ENCODE assay signal across 15 cellular contexts in genomic region chr5:82405166-82405565, GRCh38.
DNase-seq lines count a peak whose midpoint lies in the region; ATAC-seq, FAIRE-seq and TF ChIP-seq lines count a peak whose summit lies in the region.
"Had no signal": no experiment of that assay in that cellular context is flagged by ENCODE, and none has a peak within 500 bp of the region (broad histone marks: within the 10 kb centered on the region; RNA-seq: fewer than 3 reads in every experiment).

No MANE protein-coding gene starts in this region.

- no peaks in the 10 kb centered on the region for H3K27me3 Mint-ChIP-seq in activated T-cell treated with anti-CD3 and anti-CD28 coated beads, Interleukin-2, amount 50 U/mL, for 24 hours

- H3K9ac ChIP-seq in smooth muscle cell (ENCODE audit: low read depth): peak overlapping the region; percentile 86

- H3K4me1 Mint-ChIP-seq in activated T-cell treated with anti-CD3 and anti-CD28 coated beads, Interleukin-2, amount 50 U/mL, for 24 hours (ENCODE audit: low read depth): no peaks in the 10 kb centered on the region

- FAIRE-seq in H54 (lab: Jason Lieb, UNC) (peak; percentile 84), GM12891 (lab: Jason Lieb, UNC) (no peak)

- no peak overlapping the region for H2AFZ ChIP-seq in smooth muscle cell (ENCODE audit: low read depth)

- peak overlapping the region; percentile 13 for H3K4me2 ChIP-seq in smooth muscle cell

- no peaks in the 10 kb centered on the region for H3K36me3 ChIP-seq in smooth muscle cell (ENCODE audit: low read depth)
- H3K36me3 ChIP-seq: SJCRH30 had no signal

- H4K20me1 ChIP-seq in smooth muscle cell (ENCODE audit: low read depth): no peaks in the 10 kb centered on the region

- H3K27ac ChIP-seq in smooth muscle cell (ENCODE audit: low read depth): peak overlapping the region; percentile 98
- H3K27ac ChIP-seq: SJCRH30 had no signal

- H3F3A ChIP-seq in smooth muscle cell (ENCODE audit: low read depth): no peaks in the 10 kb centered on the region

- peaks cover 8% of the 10 kb centered on the region for H3K9me3 Mint-ChIP-seq in activated T-cell treated with anti-CD3 and anti-CD28 coated beads, Interleukin-2, amount 50 U/mL, for 24 hours

- no peaks in the 10 kb centered on the region for H3K27me3 ChIP-seq in smooth muscle cell (ENCODE audit: low read depth)
- H3K27me3 ChIP-seq: SJCRH30 had no signal

- H3K27ac Mint-ChIP-seq in activated T-cell treated with anti-CD3 and anti-CD28 coated beads, Interleukin-2, amount 50 U/mL, for 24 hours: no peak overlapping the region

- no peaks in the 10 kb centered on the region for H3K79me2 ChIP-seq in smooth muscle cell (ENCODE audit: low read depth)

- peaks cover 9% of the 10 kb centered on the region for H3K9me3 ChIP-seq in smooth muscle cell (replicated peaks; ENCODE audit: low read depth)

- H3K4me3 Mint-ChIP-seq in activated T-cell treated with anti-CD3 and anti-CD28 coated beads, Interleukin-2, amount 50 U/mL, for 24 hours: no peak overlapping the region

- TF ChIP-seq CTCF in WI38 (IDR thresholded peaks at IDR 0.05; ENCODE audit: low read depth, low read length): no peak
- TF ChIP-seq CTCF in fibroblast of mammary gland (conservative IDR thresholded peaks at IDR 0.05; ENCODE audit: control insufficient read depth, insufficient read depth, low read depth, low read length): no peak
- no peak for TF ChIP-seq CTCF in smooth muscle cell (IDR thresholded peaks at IDR 0.05; ENCODE audit: borderline replicate concordance, insufficient read depth, poor library complexity, severe bottlenecking)

- H3K4me1 ChIP-seq in smooth muscle cell (ENCODE audit: low read depth): peaks cover 4% of the 10 kb centered on the region
- H3K4me1 ChIP-seq: Caco-2, SJCRH30 had no signal

- peak overlapping the region; percentile 20 for H3K4me3 ChIP-seq in WI38 (ENCODE audit: low read depth, low read length)
- H3K4me3 ChIP-seq in fibroblast of mammary gland (ENCODE audit: control insufficient read depth, low read depth, low read length): no peak overlapping the region
- no peak overlapping the region for H3K4me3 ChIP-seq in smooth muscle cell
- H3K4me3 ChIP-seq: mucosa of descending colon had no signal

- DNase-seq in H54 (ENCODE audit: insufficient read length, low spot score) (no peak), fibroblast of mammary gland (ENCODE audit: low read depth) (peak; percentile 80), smooth muscle cell (lab: John Stamatoyannopoulos, UW; ENCODE audit: unreplicated experiment) (no peak), GM12891 (ENCODE audit: insufficient read length, low spot score) (no peak)
- DNase-seq in activated effector memory CD4-positive, alpha-beta T cell treated with anti-CD3 and anti-CD28 coated beads, Interleukin-2, amount 50 U/mL, for 16 hours: no peak
- no peak for DNase-seq in activated T-cell treated with anti-CD3 and anti-CD28 coated beads, Interleukin-2, amount 50 U/mL, for 24 hours
- DNase-seq: activated CD8-positive, alpha-beta memory T cell treated with anti-CD3 and anti-CD28 coated beads, Interleukin-2, amount 50 U/mL, for 4 hours; Caco-2; GOT3; mucosa of descending colon; NCI-H1417 treated with DMSO at 0.1 percent for 48 hours; NCI-H774 had no signal

- TF ChIP-seq POLR2A in H54 (IDR thresholded peaks at IDR 0.05; ENCODE audit: low read depth, low read length) (no peak), GM12891 (IDR thresholded peaks at IDR 0.05; ENCODE audit: low read depth, low read length) (no peak)

- no peak for ATAC-seq in GM21381 (IDR thresholded peaks at IDR 0.05; ENCODE audit: unreplicated experiment)
- ATAC-seq: mucosa of descending colon had no signal

- WGBS in smooth muscle cell (ENCODE audit: low lambda C conversion rate): 56% methylated on average over 2 of the region's 2 CpGs

- no peaks in the 10 kb centered on the region for H3K36me3 Mint-ChIP-seq in activated T-cell treated with anti-CD3 and anti-CD28 coated beads, Interleukin-2, amount 50 U/mL, for 24 hours (ENCODE audit: low read depth)

TF ChIP-seq in GM12891, 5 proteins besides CTCF, POLR2A, EP300 and RAD21:
- TF ChIP-seq TAF1 (IDR thresholded peaks at IDR 0.05; ENCODE audit: low read depth, low read length): no peak
